34 cellular contexts compared by ENCODE assay signal in genomic region chr18:54415086-54415485, GRCh38. TPM values are rescaled to one million over a fixed set of nuclear protein-coding genes. Genes with fewer than 3 reads are reported as not detected.
"Had no signal": no experiment of that assay in that cellular context is flagged by ENCODE, and none has a peak within 500 bp of the region (broad histone marks: within the 10 kb centered on the region; RNA-seq: fewer than 3 reads in every experiment).

No MANE protein-coding gene starts in this region.

- H3K36me3 ChIP-seq: ascending aorta, brain microvascular endothelial cell, esophagus squamous epithelium, gastroesophageal sphincter, WERI-Rb-1 had no signal

- H3K4me1 ChIP-seq: ascending aorta, gastroesophageal sphincter had no signal

- H3K27ac ChIP-seq: ascending aorta, brain microvascular endothelial cell, esophagus squamous epithelium, gastroesophageal sphincter, WERI-Rb-1 had no signal

- H3K9me3 Mint-ChIP-seq: activated B cell treated with CpG ODN at 0.5 μM for 24 hours; activated CD4-positive, alpha-beta memory T cell treated with anti-CD3 and anti-CD28 coated beads for 36 hours; activated CD4-positive, alpha-beta T cell treated with anti-CD3 and anti-CD28 coated beads, Interleukin-2, amount 10 ng/mL, durations not matched to agents 24 days and 14 days; activated naive CD4-positive, alpha-beta T cell treated with anti-CD3 and anti-CD28 coated beads, Interleukin-2, amount 10 ng/mL, durations not matched to agents 7 days and 5 days; activated naive CD4-positive, alpha-beta T cell treated with anti-CD3 and anti-CD28 coated beads, Interleukin-2, amount 50 U/mL, for 72 hours; activated naive CD8-positive, alpha-beta T cell treated with anti-CD3 and anti-CD28 coated beads, Interleukin-2, amount 10 ng/mL, durations not matched to agents 7 days and 5 days; activated T-cell treated with anti-CD3 and anti-CD28 coated beads, Interleukin-2, amount 50 U/mL, for 24 hours; activated T-cell treated with anti-CD3 and anti-CD28 coated beads, Interleukin-2, amount 50 U/mL, for 72 hours; central memory CD8-positive, alpha-beta T cell; effector memory CD8-positive, alpha-beta T cell; T-helper 2 cell treated with Interferon-gamma antibody and Interleukin-4, amounts not matched to agents 5 μg/mL and 100 μg/mL, for 36 hours had no signal

- DNase-seq: activated B cell treated with CpG ODN at 0.5 μM for 24 hours; activated CD4-positive, alpha-beta memory T cell treated with anti-CD3 and anti-CD28 coated beads for 36 hours; activated CD4-positive, alpha-beta T cell treated with anti-CD3 and anti-CD28 coated beads for 36 hours; activated CD4-positive, alpha-beta T cell treated with anti-CD3 and anti-CD28 coated beads, Interleukin-2, amount 10 ng/mL, durations not matched to agents 24 days and 14 days; activated CD4-positive, CD25-positive, alpha-beta regulatory T cell treated with anti-CD3 and anti-CD28 coated beads, Interleukin-2, amount 50 U/mL, for 72 hours; activated CD8-positive, alpha-beta memory T cell treated with anti-CD3 and anti-CD28 coated beads, Interleukin-2, amount 50 U/mL, for 48 hours; activated gamma-delta T cell; activated naive CD4-positive, alpha-beta T cell; activated naive CD4-positive, alpha-beta T cell treated with anti-CD3 and anti-CD28 coated beads, Interleukin-2, amount 10 ng/mL, durations not matched to agents 7 days and 5 days; activated naive CD8-positive, alpha-beta T cell treated with anti-CD3 and anti-CD28 coated beads, Interleukin-2, amount 10 ng/mL, durations not matched to agents 7 days and 5 days; activated T-cell treated with anti-CD3 and anti-CD28 coated beads for 4 hours; activated T-cell treated with anti-CD3 and anti-CD28 coated beads, Interleukin-2, amount 50 U/mL, for 24 hours; activated T-cell treated with anti-CD3 and anti-CD28 coated beads, Interleukin-2, amount 50 U/mL, for 72 hours; brain microvascular endothelial cell; cortex of kidney; dermis blood vessel endothelial cell; effector CD4-positive, alpha-beta T cell; effector memory CD8-positive, alpha-beta T cell; erythroblast; esophagus squamous epithelium; foreskin melanocyte; T-helper 1 cell; T-helper 17 cell; T1000; WERI-Rb-1 had no signal

- H3K4me1 Mint-ChIP-seq: activated B cell treated with CpG ODN at 0.5 μM for 24 hours; activated CD4-positive, alpha-beta T cell treated with anti-CD3 and anti-CD28 coated beads for 36 hours; activated CD4-positive, alpha-beta T cell treated with anti-CD3 and anti-CD28 coated beads, Interleukin-2, amount 10 ng/mL, durations not matched to agents 24 days and 14 days; activated naive CD4-positive, alpha-beta T cell treated with anti-CD3 and anti-CD28 coated beads, Interleukin-2, amount 10 ng/mL, durations not matched to agents 7 days and 5 days; activated naive CD8-positive, alpha-beta T cell treated with anti-CD3 and anti-CD28 coated beads, Interleukin-2, amount 10 ng/mL, durations not matched to agents 7 days and 5 days; central memory CD8-positive, alpha-beta T cell; T-helper 17 cell had no signal

- H3K9me3 ChIP-seq: ascending aorta, esophagus squamous epithelium, gastroesophageal sphincter had no signal

- H3K27ac Mint-ChIP-seq: activated B cell treated with CpG ODN at 0.5 μM for 24 hours; activated CD4-positive, alpha-beta memory T cell treated with anti-CD3 and anti-CD28 coated beads for 36 hours; activated CD4-positive, alpha-beta T cell treated with anti-CD3 and anti-CD28 coated beads for 36 hours; activated CD4-positive, alpha-beta T cell treated with anti-CD3 and anti-CD28 coated beads, Interleukin-2, amount 10 ng/mL, durations not matched to agents 24 days and 14 days; activated naive CD4-positive, alpha-beta T cell treated with anti-CD3 and anti-CD28 coated beads, Interleukin-2, amount 10 ng/mL, durations not matched to agents 7 days and 5 days; activated naive CD4-positive, alpha-beta T cell treated with anti-CD3 and anti-CD28 coated beads, Interleukin-2, amount 50 U/mL, for 72 hours; activated naive CD8-positive, alpha-beta T cell treated with anti-CD3 and anti-CD28 coated beads, Interleukin-2, amount 10 ng/mL, durations not matched to agents 7 days and 5 days; activated T-cell treated with anti-CD3 and anti-CD28 coated beads, Interleukin-2, amount 50 U/mL, for 24 hours; activated T-cell treated with anti-CD3 and anti-CD28 coated beads, Interleukin-2, amount 50 U/mL, for 72 hours; effector memory CD8-positive, alpha-beta T cell; T-helper 17 cell; T-helper 2 cell treated with Interferon-gamma antibody and Interleukin-4, amounts not matched to agents 5 μg/mL and 100 μg/mL, for 36 hours had no signal

- H3K4me3 ChIP-seq: ascending aorta, esophagus squamous epithelium, gastroesophageal sphincter had no signal

- H3K36me3 Mint-ChIP-seq: activated CD4-positive, alpha-beta memory T cell treated with anti-CD3 and anti-CD28 coated beads for 36 hours; activated naive CD4-positive, alpha-beta T cell treated with anti-CD3 and anti-CD28 coated beads, Interleukin-2, amount 10 ng/mL, durations not matched to agents 7 days and 5 days; activated naive CD4-positive, alpha-beta T cell treated with anti-CD3 and anti-CD28 coated beads, Interleukin-2, amount 50 U/mL, for 72 hours; activated naive CD8-positive, alpha-beta T cell treated with anti-CD3 and anti-CD28 coated beads, Interleukin-2, amount 10 ng/mL, durations not matched to agents 7 days and 5 days had no signal

- H3K4me3 Mint-ChIP-seq: activated B cell treated with CpG ODN at 0.5 μM for 24 hours; activated CD4-positive, alpha-beta memory T cell treated with anti-CD3 and anti-CD28 coated beads for 36 hours; activated CD4-positive, alpha-beta T cell treated with anti-CD3 and anti-CD28 coated beads for 36 hours; activated CD4-positive, alpha-beta T cell treated with anti-CD3 and anti-CD28 coated beads, Interleukin-2, amount 10 ng/mL, durations not matched to agents 24 days and 14 days; activated naive CD4-positive, alpha-beta T cell treated with anti-CD3 and anti-CD28 coated beads, Interleukin-2, amount 10 ng/mL, durations not matched to agents 7 days and 5 days; activated naive CD8-positive, alpha-beta T cell treated with anti-CD3 and anti-CD28 coated beads, Interleukin-2, amount 10 ng/mL, durations not matched to agents 7 days and 5 days; activated T-cell treated with anti-CD3 and anti-CD28 coated beads, Interleukin-2, amount 50 U/mL, for 24 hours; activated T-cell treated with anti-CD3 and anti-CD28 coated beads, Interleukin-2, amount 50 U/mL, for 72 hours; central memory CD8-positive, alpha-beta T cell; effector memory CD8-positive, alpha-beta T cell; T-helper 17 cell; T-helper 2 cell treated with Interferon-gamma antibody and Interleukin-4, amounts not matched to agents 5 μg/mL and 100 μg/mL, for 36 hours had no signal

- H3K27me3 ChIP-seq: ascending aorta, brain microvascular endothelial cell, gastroesophageal sphincter had no signal

RNA-seq across cellular contexts. Expression of gene STARD6, which starts 57.4 kb away (rescaled TPM):
- total RNA-seq: activated B cell treated with CpG ODN at 0.5 μM for 24 hours; activated CD4-positive, alpha-beta memory T cell treated with anti-CD3 and anti-CD28 coated beads for 36 hours; activated CD4-positive, alpha-beta T cell treated with anti-CD3 and anti-CD28 coated beads, Interleukin-2, amount 10 ng/mL, durations not matched to agents 24 days and 14 days; activated naive CD4-positive, alpha-beta T cell treated with anti-CD3 and anti-CD28 coated beads, Interleukin-2, amount 50 U/mL, for 72 hours; activated naive CD8-positive, alpha-beta T cell treated with anti-CD3 and anti-CD28 coated beads, Interleukin-2, amount 10 ng/mL, durations not matched to agents 7 days and 5 days; ascending aorta; bronchial epithelial cell; cardiac septum; cerebellum; dermis blood vessel endothelial cell; esophagus squamous epithelium; gastroesophageal sphincter; glomerular endothelial cell; T-helper 17 cell had no signal
